ENCODE assay signal across 8 cellular contexts in genomic region chr2:116153729-116154128, GRCh38.
"Had no signal": no experiment of that assay in that cellular context is flagged by ENCODE, and none has a peak within 500 bp of the region (broad histone marks: within the 10 kb centered on the region; RNA-seq: fewer than 3 reads in every experiment).

No MANE protein-coding gene starts in this region.

- ATAC-seq: GM12878 had no signal

- FAIRE-seq: G401.6, GM12878, GM12891, GM12892, GM18507, GM19239 had no signal

- DNase-seq: GDM1, GF-D8 had no signal

- H3K4me3 ChIP-seq: GM12878 had no signal
